Comparison of ENCODE assay signal across 14 cellular contexts in genomic region chr14:30450620-30451019, GRCh38.
DNase-seq lines count a peak whose midpoint lies in the region; ATAC-seq and TF ChIP-seq lines count a peak whose summit lies in the region.
"Had no signal": no experiment of that assay in that cellular context is flagged by ENCODE, and none has a peak within 500 bp of the region (broad histone marks: within the 10 kb centered on the region; RNA-seq: fewer than 3 reads in every experiment).

No MANE protein-coding gene starts in this region.

- no peak overlapping the region for H3K4me3 ChIP-seq in prostate gland
- H3K4me3 ChIP-seq in Caco-2 (ENCODE audit: low read depth, low read length), result no peak overlapping the region
- H3K4me3 ChIP-seq in Karpas-422 (ENCODE audit: low read length), result no peak overlapping the region
- H3K4me3 ChIP-seq: esophagus muscularis mucosa, mucosa of descending colon had no signal

- no peaks in the 10 kb centered on the region for H3K79me2 ChIP-seq in Karpas-422 (ENCODE audit: low read length)

- H3K36me3 Mint-ChIP-seq in HFFc6 (ENCODE audit: low read depth), result no peaks in the 10 kb centered on the region
- H3K36me3 Mint-ChIP-seq in Caco-2 (ENCODE audit: insufficient read depth, unreplicated experiment), result no peaks in the 10 kb centered on the region
- H3K36me3 Mint-ChIP-seq: activated naive CD4-positive, alpha-beta T cell treated with anti-CD3 and anti-CD28 coated beads, Interleukin-2, amount 50 U/mL, for 72 hours had no signal

- no peak overlapping the region for H3K4me3 Mint-ChIP-seq in HFFc6
- H3K4me3 Mint-ChIP-seq in Caco-2 (ENCODE audit: unreplicated experiment), result no peak overlapping the region

- no TSS peak for BruUV-seq in Caco-2 (replicated peaks; lab: Mats Ljungman, UMichigan)

- peak; percentile 11 for DNase-seq in HFFc6
- DNase-seq in NCI-H774 (lab: John Stamatoyannopoulos, UW), result peak; percentile 55
- peak; percentile 5 to 35 for DNase-seq in foreskin keratinocyte
- DNase-seq in prostate gland (ENCODE audit: low spot score), result peak; percentile 4
- no peak for DNase-seq in Caco-2
- DNase-seq in NCI-H2107 (lab: John Stamatoyannopoulos, UW), result no peak
- no peak for DNase-seq in activated gamma-delta T cell (lab: John Stamatoyannopoulos, UW)
- DNase-seq in Karpas-422, result no peak
- DNase-seq: hippocampal formation, kidney glomerular epithelial cell, mucosa of descending colon, NCI-H2171 treated with DMSO at 0.1 percent for 48 hours had no signal

- H3K27ac ChIP-seq in foreskin keratinocyte (no peak overlapping the region), prostate gland (no peak overlapping the region), Karpas-422 (ENCODE audit: low read length) (no peak overlapping the region)
- H3K27ac ChIP-seq: esophagus muscularis mucosa had no signal

- TF ChIP-seq CTCF in HFFc6 (IDR thresholded peaks at IDR 0.05), result no peak
- TF ChIP-seq CTCF in foreskin keratinocyte (conservative IDR thresholded peaks at IDR 0.05), result no peak
- TF ChIP-seq CTCF in prostate gland (IDR thresholded peaks at IDR 0.05), result no peak
- no peak for TF ChIP-seq CTCF in Caco-2 (IDR thresholded peaks at IDR 0.05; ENCODE audit: insufficient read depth in 1 of 2, low read depth in 1 of 2, low read length in 1 of 2, severe bottlenecking in 1 of 2, unreplicated experiment in 1 of 2)

- no peak overlapping the region for H2AFZ ChIP-seq in Karpas-422 (ENCODE audit: low read length)

- H3K4me1 Mint-ChIP-seq in HFFc6 (ENCODE audit: low read depth) (0 out of 2 replicates have a peak, but pooled peaks cover 5% of the 10 kb centered on the region), Caco-2 (ENCODE audit: low read depth, unreplicated experiment) (no peaks in the 10 kb centered on the region)

- CTCF ChIA-PET in Caco-2 (lab: Charles Lee), result no interaction called here

- H3K9me2 ChIP-seq in Karpas-422 (replicated peaks; ENCODE audit: insufficient read depth, low read length), result no peaks in the 10 kb centered on the region

- no peak for TF ChIP-seq POLR2A in prostate gland (IDR thresholded peaks at IDR 0.05)

- no peaks in the 10 kb centered on the region for H3K4me1 ChIP-seq in foreskin keratinocyte
- no peaks in the 10 kb centered on the region for H3K4me1 ChIP-seq in prostate gland (replicated peaks)
- no peaks in the 10 kb centered on the region for H3K4me1 ChIP-seq in Caco-2
- H3K4me1 ChIP-seq in Karpas-422 (ENCODE audit: low read length), result no peaks in the 10 kb centered on the region

- WGBS in prostate gland, result 23% methylated on average over 3 of the region's 3 CpGs

- H3K27me3 Mint-ChIP-seq in HFFc6 (ENCODE audit: insufficient read depth), result peaks cover 7% of the 10 kb centered on the region; the same call in 1 of the 2 replicates
- no peaks in the 10 kb centered on the region for H3K27me3 Mint-ChIP-seq in Caco-2 (ENCODE audit: insufficient read depth, unreplicated experiment)

- no peaks in the 10 kb centered on the region for H4K20me1 ChIP-seq in Karpas-422 (ENCODE audit: insufficient read depth, low read depth, low read length)

- H3K27me3 ChIP-seq in foreskin keratinocyte, result peaks cover 8% of the 10 kb centered on the region
- no peaks in the 10 kb centered on the region for H3K27me3 ChIP-seq in prostate gland (replicated peaks; ENCODE audit: insufficient read depth)
- no peaks in the 10 kb centered on the region for H3K27me3 ChIP-seq in Caco-2 (replicated peaks; ENCODE audit: control insufficient read depth, insufficient read depth, low read length)
- no peaks in the 10 kb centered on the region for H3K27me3 ChIP-seq in Karpas-422 (ENCODE audit: low read length)
- H3K27me3 ChIP-seq: esophagus muscularis mucosa had no signal

- intact Hi-C loops in prostate gland (cut with DNase I) (no loop called here), Caco-2 (cut with micrococcal nuclease; ENCODE audit: unreplicated experiment) (no loop called here)

- H3K36me3 ChIP-seq in prostate gland (no peaks in the 10 kb centered on the region), Caco-2 (ENCODE audit: control insufficient read depth, insufficient read depth, low read length) (no peaks in the 10 kb centered on the region), Karpas-422 (ENCODE audit: insufficient read depth, low read length) (no peaks in the 10 kb centered on the region)
- H3K36me3 ChIP-seq: esophagus muscularis mucosa had no signal

- no peak overlapping the region for H3K9ac ChIP-seq in Karpas-422 (ENCODE audit: low read length)

- no peak for ATAC-seq in foreskin keratinocyte
- ATAC-seq: activated naive CD4-positive, alpha-beta T cell treated with anti-CD3 and anti-CD28 coated beads, Interleukin-2, amount 50 U/mL, for 72 hours; mucosa of descending colon had no signal

- POLR2A ChIA-PET in Caco-2 (lab: Charles Lee), result no interaction called here

- H3K9me3 ChIP-seq in prostate gland (no peaks in the 10 kb centered on the region), Caco-2 (no peaks in the 10 kb centered on the region), Karpas-422 (ENCODE audit: low read length) (no peaks in the 10 kb centered on the region)
- H3K9me3 ChIP-seq: esophagus muscularis mucosa, mucosa of descending colon had no signal

- H3K27ac Mint-ChIP-seq in HFFc6, result no peak overlapping the region
- no peak overlapping the region for H3K27ac Mint-ChIP-seq in Caco-2 (ENCODE audit: unreplicated experiment)
- H3K27ac Mint-ChIP-seq: activated naive CD4-positive, alpha-beta T cell treated with anti-CD3 and anti-CD28 coated beads, Interleukin-2, amount 50 U/mL, for 72 hours had no signal

- H3K9me3 Mint-ChIP-seq in HFFc6 (no peaks in the 10 kb centered on the region), Caco-2 (ENCODE audit: unreplicated experiment) (no peaks in the 10 kb centered on the region)
- H3K9me3 Mint-ChIP-seq: activated naive CD4-positive, alpha-beta T cell treated with anti-CD3 and anti-CD28 coated beads, Interleukin-2, amount 50 U/mL, for 72 hours had no signal

- H3K4me2 ChIP-seq in Karpas-422 (ENCODE audit: low read depth, low read length, poor library complexity, severe bottlenecking), result no peak overlapping the region

Comparison
In these comparisons a context has a peak if more than half of its experiments do, and no peak if none do; other contexts are left out.
1. DNase-seq: peak in HFFc6 (single experiment), NCI-H774 (single experiment), foreskin keratinocyte (2 of 2) and prostate gland (single experiment); none in Caco-2 (0 of 2), NCI-H2107 (single experiment), activated gamma-delta T cell (single experiment) and Karpas-422 (single experiment).